8 cellular contexts compared by ENCODE assay signal in genomic region chr14:106372870-106373657, GRCh38.
A peak's percentile ranks its signal among the peaks of the same experiment; 100 is the strongest.
DNase-seq lines count a peak whose midpoint lies in the region; ATAC-seq and TF ChIP-seq lines count a peak whose summit lies in the region.

No MANE protein-coding gene starts in this region.

- peaks cover 4 to 24% (median 19%) of the 10 kb centered on the region in 4 donors for H3K4me1 Mint-ChIP-seq in CD4-positive, alpha-beta memory T cell
- H3K4me1 Mint-ChIP-seq in activated B cell treated with CpG ODN at 0.5 μM for 24 hours = peaks cover 24% of the 10 kb centered on the region

- peak overlapping the region in 6 of 7 donors; percentile 9 to 73 (median 45) for H3K27ac Mint-ChIP-seq in CD4-positive, alpha-beta memory T cell
- H3K27ac Mint-ChIP-seq in activated B cell treated with CpG ODN at 0.5 μM for 24 hours = no peak overlapping the region

- no peak for TF ChIP-seq CTCF in activated B cell treated with CpG ODN at 0.5 μM for 24 hours (IDR thresholded peaks at IDR 0.05)

- H3K27me3 Mint-ChIP-seq in CD4-positive, alpha-beta memory T cell = peaks cover 0 to 1% of the 10 kb centered on the region in 2 donors
- peaks cover 2% of the 10 kb centered on the region for H3K27me3 Mint-ChIP-seq in activated B cell treated with CpG ODN at 0.5 μM for 24 hours

- H3K9me3 ChIP-seq in CD4-positive, alpha-beta memory T cell (ENCODE audit: control insufficient read depth in 1 of 2, low read length in 2 of 2) = no peaks in the 10 kb centered on the region

- POLR2A ChIA-PET in CD4-positive, alpha-beta memory T cell (lab: Charles Lee; ENCODE audit: partially characterized antibody) = interaction anchor here (1.7 kb wide), 1 partner anchor 22 kb away, joined by 4 read pairs; no protein-coding TSS in a partner anchor
- POLR2A ChIA-PET in activated B cell treated with CpG ODN at 0.5 μM for 24 hours (lab: Charles Lee) = interaction anchor here (0.6 to 2.6 kb wide), 3 partner anchors 509 to 1008 kb away, joined by 6 to 17 read pairs (median 6); no protein-coding TSS in a partner anchor

- CTCF ChIA-PET in CD4-positive, alpha-beta memory T cell (lab: Charles Lee; ENCODE audit: partially characterized antibody) = interaction anchor here (0.6 to 5.0 kb wide), 19 partner anchors 12 to 175 kb away, joined by 3 to 22 read pairs (median 4); no protein-coding TSS in a partner anchor
- CTCF ChIA-PET in activated B cell treated with CpG ODN at 0.5 μM for 24 hours (lab: Charles Lee) = interaction anchor here (0.6 to 1.6 kb wide), 4 partner anchors 24 to 836 kb away, joined by 3 to 5 read pairs (median 4); no protein-coding TSS in a partner anchor

- peak overlapping the region in 1 of 2 donors; percentile 21 for H3K4me3 ChIP-seq in CD4-positive, alpha-beta memory T cell (ENCODE audit: low read length in 2 of 2)

- no peaks in the 10 kb centered on the region for H3K36me3 Mint-ChIP-seq in CD4-positive, alpha-beta memory T cell
- H3K36me3 Mint-ChIP-seq in activated B cell treated with CpG ODN at 0.5 μM for 24 hours (ENCODE audit: low read depth) = no peaks in the 10 kb centered on the region

- no peak overlapping the region for H3K27ac ChIP-seq in CD4-positive, alpha-beta memory T cell (ENCODE audit: low read depth, low read length)

- ATAC-seq in GM19452 (IDR thresholded peaks at IDR 0.05; ENCODE audit: unreplicated experiment) (peak; percentile 82), activated B cell treated with CpG ODN at 0.5 μM for 24 hours (ENCODE audit: low read depth) (peak; percentile 98), GM18873 (IDR thresholded peaks at IDR 0.05; ENCODE audit: low FRiP score, unreplicated experiment) (no peak)

- peak overlapping the region in 7 of 8 donors; percentile 14 to 74 (median 45) for H3K4me3 Mint-ChIP-seq in CD4-positive, alpha-beta memory T cell
- peak overlapping the region; percentile 64 for H3K4me3 Mint-ChIP-seq in activated B cell treated with CpG ODN at 0.5 μM for 24 hours

- peak; percentile 65 to 78 (median 71) for DNase-seq in CD4-positive, alpha-beta memory T cell
- peak; percentile 83 for DNase-seq in NCI-H1436 (lab: John Stamatoyannopoulos, UW)
- peak; percentile 67 for DNase-seq in activated B cell treated with CpG ODN at 0.5 μM for 24 hours
- peak; percentile 21 for DNase-seq in cerebellar cortex (ENCODE audit: low spot score)
- DNase-seq in posterior vena cava (ENCODE audit: low spot score) = peak; percentile 83
- no peak for DNase-seq in cortex of kidney (lab: John Stamatoyannopoulos, UW)

- H3K9me3 Mint-ChIP-seq in CD4-positive, alpha-beta memory T cell = no peaks in the 10 kb centered on the region
- H3K9me3 Mint-ChIP-seq in activated B cell treated with CpG ODN at 0.5 μM for 24 hours = no peaks in the 10 kb centered on the region

- H3K36me3 ChIP-seq in CD4-positive, alpha-beta memory T cell (ENCODE audit: insufficient read depth, low read length) = no peaks in the 10 kb centered on the region

- H3K27me3 ChIP-seq in CD4-positive, alpha-beta memory T cell (ENCODE audit: insufficient read depth, low read length) = no peaks in the 10 kb centered on the region

- peaks cover 17% of the 10 kb centered on the region for H3K4me1 ChIP-seq in CD4-positive, alpha-beta memory T cell (ENCODE audit: insufficient read depth, low read length)

- intact Hi-C loops in CD4-positive, alpha-beta memory T cell (cut with micrococcal nuclease) = loop anchor here (10.0 kb wide), 1 partner anchor 68 kb away; no protein-coding TSS in a partner anchor
- intact Hi-C loops in activated B cell treated with CpG ODN at 0.5 μM for 24 hours (cut with micrococcal nuclease) (loop anchor here (10.0 kb wide), 2 partner anchors 508 to 838 kb away; no protein-coding TSS in a partner anchor), posterior vena cava (cut with DNase I) (no loop called here)

Comparison
In these comparisons a context has a peak if more than half of its experiments do, and no peak if none do; other contexts are left out.
1. intact Hi-C loops: an anchor here in CD4-positive, alpha-beta memory T cell (10.0 kb wide) and activated B cell treated with CpG ODN at 0.5 μM for 24 hours (10.0 kb wide); none called in posterior vena cava.